ENCODE assay signal across 8 cellular contexts in genomic region chr7:41134242-41134872, GRCh38.
DNase-seq lines count a peak whose midpoint lies in the region; ATAC-seq and TF ChIP-seq lines count a peak whose summit lies in the region.

No MANE protein-coding gene starts in this region.

- peak; percentile 47 for DNase-seq in ELR (ENCODE audit: low read depth)
- peak; percentile 59 for DNase-seq in fibroblast of mammary gland (ENCODE audit: low read depth)
- DNase-seq in NCI-H510A treated with DMSO at 0.1 percent for 48 hours (lab: John Stamatoyannopoulos, UW), result no peak
- no peak for DNase-seq in sciatic nerve (ENCODE audit: low spot score)
- no peak for DNase-seq in mesenteric fat pad (ENCODE audit: low spot score)
- no peak for DNase-seq in SW480 (ENCODE audit: low spot score)

- peak; percentile 95 for ATAC-seq in GM21447 (IDR thresholded peaks at IDR 0.05; ENCODE audit: unreplicated experiment)
- peak; percentile 88 for ATAC-seq in HG03520 (IDR thresholded peaks at IDR 0.05; ENCODE audit: unreplicated experiment)
- no peak for ATAC-seq in sciatic nerve

- intact Hi-C loops in sciatic nerve (cut with DNase I), result no loop called here

- no peak for TF ChIP-seq CTCF in fibroblast of mammary gland (conservative IDR thresholded peaks at IDR 0.05; ENCODE audit: control insufficient read depth, insufficient read depth, low read depth, low read length)

- H3K4me3 ChIP-seq in fibroblast of mammary gland (ENCODE audit: control insufficient read depth, low read depth, low read length), result no peak overlapping the region

Comparison
In these comparisons a context has a peak if more than half of its experiments do, and no peak if none do; other contexts are left out.
1. DNase-seq: peak in ELR (single experiment) and fibroblast of mammary gland (single experiment); none in NCI-H510A treated with DMSO at 0.1 percent for 48 hours (single experiment), sciatic nerve (single experiment), mesenteric fat pad (single experiment) and SW480 (single experiment).